ENCODE assay signal across 8 cellular contexts in genomic region chr5:174418809-174419522, GRCh38.
DNase-seq lines count a peak whose midpoint lies in the region; ATAC-seq and TF ChIP-seq lines count a peak whose summit lies in the region.

No MANE protein-coding gene starts in this region.

- H3K27ac ChIP-seq in testis, result no peak overlapping the region

- TF ChIP-seq POLR2A in testis (IDR thresholded peaks at IDR 0.05), result no peak

- no peaks in the 10 kb centered on the region for H3K9me3 ChIP-seq in testis

- intact Hi-C loops in left ventricle myocardium superior (cut with micrococcal nuclease) (loop anchor here (10.0 kb wide), 1 partner anchor 516 kb away; no protein-coding TSS in a partner anchor), testis (cut with DNase I; ENCODE audit: low total_unique reads) (no loop called here)

- 2% methylated on average over 17 of the region's 17 CpGs for WGBS in testis, 2 donors

- peak; percentile 20 for DNase-seq in AG08396 (ENCODE audit: low spot score)
- peak; percentile 48 for DNase-seq in SK-N-DZ (ENCODE audit: low spot score)
- DNase-seq in left ventricle myocardium superior, result no peak
- DNase-seq in testis, result peak; percentile 47
- no peak for DNase-seq in A172 (ENCODE audit: low spot score)
- DNase-seq in globus pallidus (ENCODE audit: low spot score), result no peak

- H3K4me1 ChIP-seq in testis, result peaks cover 5% of the 10 kb centered on the region

- no peaks in the 10 kb centered on the region for H3K27me3 ChIP-seq in testis

- peak overlapping the region; percentile 15 to 22 for H3K4me3 ChIP-seq in testis

- no peaks in the 10 kb centered on the region for H3K36me3 ChIP-seq in testis (ENCODE audit: low read depth, missing control alignments)

- no peak for TF ChIP-seq CTCF in testis (IDR thresholded peaks at IDR 0.05)

- ATAC-seq in GM21381 (IDR thresholded peaks at IDR 0.05; ENCODE audit: unreplicated experiment) (peak; percentile 32), left ventricle myocardium superior (peak; percentile 68), HG03460 (IDR thresholded peaks at IDR 0.05; ENCODE audit: unreplicated experiment) (no peak)

Comparison
In these comparisons a context has a peak if more than half of its experiments do, and no peak if none do; other contexts are left out.
1. DNase-seq: peak in AG08396 (single experiment), SK-N-DZ (single experiment) and testis (single experiment); none in left ventricle myocardium superior (single experiment), A172 (single experiment) and globus pallidus (single experiment).